12 cellular contexts compared by ENCODE assay signal in the genomic region with DNA sequence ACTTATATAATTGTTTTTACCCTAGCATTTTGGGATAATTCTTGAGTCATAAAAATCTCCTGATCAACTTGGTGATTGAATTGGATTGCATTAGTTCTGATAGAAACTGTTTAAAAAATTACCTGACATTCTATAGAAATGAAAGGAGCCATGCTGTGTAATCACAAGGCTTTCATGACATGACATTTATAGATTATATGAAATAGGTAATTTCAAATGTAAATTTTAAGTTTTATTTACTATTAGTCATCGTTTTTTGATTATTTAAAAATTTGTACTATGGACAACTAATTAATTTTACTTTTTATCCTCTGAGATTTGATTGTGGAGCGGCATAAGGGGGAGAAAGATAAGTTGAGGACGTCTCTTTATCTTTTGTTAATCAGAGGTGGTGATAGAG. TPM values are rescaled to one million over a fixed set of nuclear protein-coding genes. Genes with fewer than 3 reads are reported as not detected.
DNase-seq lines count a peak whose midpoint lies in the region; ATAC-seq, FAIRE-seq and TF ChIP-seq lines count a peak whose summit lies in the region.
"Had no signal": no experiment of that assay in that cellular context is flagged by ENCODE, and none has a peak within 500 bp of the region (broad histone marks: within the 10 kb centered on the region; RNA-seq: fewer than 3 reads in every experiment).

No MANE protein-coding gene starts in this region.

- WGBS in K562 (ENCODE audit: insufficient coverage, low coverage, missing lambda C conversion rate) = 61% methylated on average over 3 of the region's 3 CpGs
- WGBS in thyroid gland, 2 donors = 57 to 58% methylated on average over 3 of the region's 3 CpGs

- peaks cover 83% of the 10 kb centered on the region for H3K4me1 Mint-ChIP-seq in activated T-cell treated with anti-CD3 and anti-CD28 coated beads, Interleukin-2, amount 50 U/mL, for 72 hours (ENCODE audit: low read depth)

- H3K79me2 ChIP-seq in K562 (ENCODE audit: control insufficient read depth, insufficient read depth, low read length) = peaks cover 99% of the 10 kb centered on the region

- H3K36me3 ChIP-seq in K562 (ENCODE audit: control insufficient read depth, insufficient read depth, low read length) (peaks cover 89% of the 10 kb centered on the region), lower lobe of right lung (peaks cover 72% of the 10 kb centered on the region), thyroid gland (peaks cover 20 to 37% of the 10 kb centered on the region in 2 donors)

- H4K20me1 ChIP-seq in K562 (replicated peaks; ENCODE audit: control insufficient read depth, insufficient read depth, low read length) = no peaks in the 10 kb centered on the region

- TF ChIP-seq RAD21 in K562 (CRISPR knock-in tag; conservative IDR thresholded peaks at IDR 0.05 in 1 of 2, IDR thresholded peaks at IDR 0.05 in 1 of 2) = no peak

- CTCF ChIA-PET in K562 (lab: Yijun Ruan, JAX; ENCODE audit: low intra/inter-chr PET ratio) = no interaction called here

- POLR2A ChIA-PET in K562 (lab: Yijun Ruan, JAX) = interaction anchor here (1.0 to 3.4 kb wide), 2 partner anchors 9 to 10 kb away, joined by 4 to 8 read pairs; no protein-coding TSS in a partner anchor

- no peaks in the 10 kb centered on the region for H3K27me3 ChIP-seq in K562 (ENCODE audit: control insufficient read depth in 2 of 2, insufficient read depth in 2 of 2, low read length in 2 of 2)
- no peaks in the 10 kb centered on the region for H3K27me3 ChIP-seq in lower lobe of right lung (ENCODE audit: low read depth)
- no peaks in the 10 kb centered on the region for H3K27me3 ChIP-seq in thyroid gland

- no TSS peak for BruUV-seq in K562 (replicated peaks; lab: Mats Ljungman, UMichigan)

- DNase-seq in activated T-cell treated with anti-CD3 and anti-CD28 coated beads, Interleukin-2, amount 50 U/mL, for 72 hours = no peak
- DNase-seq in activated T-cell treated with anti-CD3 and anti-CD28 coated beads, Interleukin-2, amount 50 U/mL, for 1 hour = no peak
- DNase-seq in K562 (ENCODE audit: extremely low read depth in 1 of 4, low spot score in 3 of 4) (no peak), lower lobe of right lung (no peak), thyroid gland (no peak), KG1 (lab: John Stamatoyannopoulos, UW) (no peak), sciatic nerve (ENCODE audit: low spot score) (no peak)
- DNase-seq: C1 segment of cervical spinal cord, GOT3, naive B cell, NCI-H1930 had no signal

- peak overlapping the region; percentile 82 to 100 for H3K4me3 Mint-ChIP-seq in activated T-cell treated with anti-CD3 and anti-CD28 coated beads, Interleukin-2, amount 50 U/mL, for 72 hours

- TF ChIP-seq EP300 in K562 (IDR thresholded peaks at IDR 0.05; ENCODE audit: low read length) = no peak

- intact Hi-C loops in K562 (cut with micrococcal nuclease) = no loop called here
- intact Hi-C loops in lower lobe of right lung (cut with DNase I) = no loop called here
- intact Hi-C loops in thyroid gland (cut with DNase I) = no loop called here
- intact Hi-C loops in sciatic nerve (cut with DNase I) = no loop called here

- no peaks in the 10 kb centered on the region for H3K27me3 Mint-ChIP-seq in activated T-cell treated with anti-CD3 and anti-CD28 coated beads, Interleukin-2, amount 50 U/mL, for 72 hours (ENCODE audit: low read depth)
- H3K27me3 Mint-ChIP-seq: naive B cell had no signal

- no peak overlapping the region for H3K4me3 ChIP-seq in K562
- H3K4me3 ChIP-seq in lower lobe of right lung = peak overlapping the region; percentile 70
- H3K4me3 ChIP-seq in thyroid gland (replicated peaks in 1 of 3) = no peak overlapping the region

- H3K27ac ChIP-seq in K562 (ENCODE audit: extremely low read depth, low read depth, low read length) (peak overlapping the region; percentile 16; the same call in 1 of the 3 replicates), lower lobe of right lung (peak overlapping the region; percentile 99), thyroid gland (peak overlapping the region; percentile 100)

- TF ChIP-seq POLR2A in K562 (conservative IDR thresholded peaks at IDR 0.05) (no peak), thyroid gland (IDR thresholded peaks at IDR 0.05) (no peak)

- H3K36me3 Mint-ChIP-seq in activated T-cell treated with anti-CD3 and anti-CD28 coated beads, Interleukin-2, amount 50 U/mL, for 72 hours (ENCODE audit: insufficient read depth in 2 of 2) = peaks cover 28 to 76% of the 10 kb centered on the region in 2 donors

- H3K9me3 ChIP-seq in K562 (replicated peaks; ENCODE audit: control insufficient read depth, insufficient read depth, low read depth, low read length) (no peaks in the 10 kb centered on the region), lower lobe of right lung (no peaks in the 10 kb centered on the region), thyroid gland (no peaks in the 10 kb centered on the region)

- H3K9me3 Mint-ChIP-seq in activated T-cell treated with anti-CD3 and anti-CD28 coated beads, Interleukin-2, amount 50 U/mL, for 72 hours = no peaks in the 10 kb centered on the region
- H3K9me3 Mint-ChIP-seq: naive B cell had no signal

- no peak for ATAC-seq in activated T-cell treated with anti-CD3 and anti-CD28 coated beads, Interleukin-2, amount 50 U/mL, for 72 hours (replicated peaks in 1 of 2)
- ATAC-seq in K562 (no peak), lower lobe of right lung (no peak), HG02840 (IDR thresholded peaks at IDR 0.05; ENCODE audit: low FRiP score, unreplicated experiment) (no peak), sciatic nerve (no peak)

- H2AFZ ChIP-seq in K562 (ENCODE audit: low read depth, low read length) = no peak overlapping the region

- H3K9ac ChIP-seq in K562 (ENCODE audit: insufficient read depth in 1 of 2, low read depth in 2 of 2, low read length in 2 of 2) = no peak overlapping the region; a peak in 1 of 4 replicates

- no peak for FAIRE-seq in K562 (lab: Jason Lieb, UNC)

- H3K4me1 ChIP-seq in K562 (replicated peaks in 1 of 2; ENCODE audit: control insufficient read depth in 2 of 2, insufficient read depth in 2 of 2, low read length in 2 of 2) (no peaks in the 10 kb centered on the region), lower lobe of right lung (peaks cover 65% of the 10 kb centered on the region), thyroid gland (peaks cover 14 to 36% of the 10 kb centered on the region in 2 donors)

- H3K9me1 ChIP-seq in K562 (ENCODE audit: control insufficient read depth, insufficient read depth, low read length) = no peaks in the 10 kb centered on the region

- peak overlapping the region; percentile 84 for H3K27ac Mint-ChIP-seq in activated T-cell treated with anti-CD3 and anti-CD28 coated beads, Interleukin-2, amount 50 U/mL, for 72 hours

- H3K4me2 ChIP-seq in K562 (ENCODE audit: insufficient read depth, low read length) = no peak overlapping the region

- TF ChIP-seq CTCF in K562 (IDR thresholded peaks at IDR 0.05 in 2 of 3, conservative IDR thresholded peaks at IDR 0.05 in 1 of 3; ENCODE audit: insufficient read depth in 2 of 3, low read depth in 1 of 3, low read length in 3 of 3) (no peak), lower lobe of right lung (IDR thresholded peaks at IDR 0.05) (no peak), thyroid gland (IDR thresholded peaks at IDR 0.05) (no peak)

- in situ Hi-C loops in K562 (cut with MboI) = no loop called here

TF ChIP-seq in K562, 482 proteins besides CTCF, POLR2A, EP300 and RAD21 (continues in another document):
- TF ChIP-seq ATF1 (CRISPR knock-in tag; IDR thresholded peaks at IDR 0.05) (no peak), ATF1 (tag; IDR thresholded peaks at IDR 0.05) (no peak), ZNF23 (CRISPR knock-in tag; IDR thresholded peaks at IDR 0.05) (no peak), C11orf30 (IDR thresholded peaks at IDR 0.05; ENCODE audit: low read depth) (peak; percentile 71), MAFG (tag; conservative IDR thresholded peaks at IDR 0.05) (peak; percentile 42), KLF10 (CRISPR knock-in tag; IDR thresholded peaks at IDR 0.05) (no peak)

RNA-seq across cellular contexts. Expression of a gene that starts 12.3 kb away (rescaled TPM):
- 100 to 1,000 TPM; 208 to 246 TPM for total RNA-seq in activated T-cell treated with anti-CD3 and anti-CD28 coated beads, Interleukin-2, amount 50 U/mL, for 72 hours
- total RNA-seq in K562 (2011; cell fraction: chromatin; rRNA removed; ENCODE audit: low replicate concordance) = 221 and 585 TPM in 2 replicates
- total RNA-seq in K562 (2011; cell fraction: nucleolus; rRNA removed) = 101 and 147 TPM in 2 replicates
- total RNA-seq in K562 (2011; cell fraction: nucleoplasm; rRNA removed) = 282 and 390 TPM in 2 replicates
- total RNA-seq in K562 (2014; rRNA removed) = 38.9 and 47.3 TPM in 2 replicates
- total RNA-seq in K562 (2014; rRNA removed; fragmentation: Illumina TruSeq; extraction: Trizol) = 59.0 and 66.0 TPM in 2 replicates
- 45.5 and 49.7 TPM in 2 replicates for total RNA-seq in K562 (2015; rRNA removed; fragmentation: Illumina TruSeq; extraction: Trizol)
- total RNA-seq in K562 (2021) = 57.8 and 61.9 TPM in 2 replicates
- 56.2 and 63.4 TPM in 2 replicates for polyA plus RNA-seq in K562 (2011; rRNA removed)
- 32.8 and 58.4 TPM in 2 replicates for polyA plus RNA-seq in K562 (2011; cell fraction: cytosol; rRNA removed)
- 192 and 194 TPM in 2 replicates for polyA plus RNA-seq in K562 (2011; cell fraction: nucleus; rRNA removed)
- 33.7 and 57.7 TPM in 2 replicates for polyA plus RNA-seq in K562 (2012)
- polyA plus RNA-seq in K562 (2014; fragmentation: Illumina TruSeq; extraction: Trizol) = 57.6 and 70.8 TPM in 2 replicates
- 10 to 100 TPM; 50.0 to 53.6 TPM for polyA plus RNA-seq in K562 (2014; fragmentation: Nextera tagmentation; extraction: Ambion mirVana)
- polyA plus RNA-seq in K562 (2014; rRNA removed) = 55.3 and 61.3 TPM in 2 replicates
- 167 and 232 TPM in 2 replicates for polyA minus RNA-seq in K562 (2011; rRNA and poly(A)+ RNA removed)
- 39.1 and 51.9 TPM in 2 replicates for polyA minus RNA-seq in K562 (2011; cell fraction: cytosol; rRNA and poly(A)+ RNA removed)
- polyA minus RNA-seq in K562 (2011; cell fraction: nucleus; rRNA and poly(A)+ RNA removed) = 209 and 435 TPM in 2 replicates
- 158 TPM for total RNA-seq in lower lobe of right lung
- 100 to 1,000 TPM; 149 to 299 (median 213) TPM for total RNA-seq in thyroid gland
- total RNA-seq in sciatic nerve = 167 TPM

Comparison
In these comparisons a context has a peak if more than half of its experiments do, and no peak if none do; other contexts are left out.
1. H3K27ac ChIP-seq: peak in every context shown above with its lines; median percentile 100 in thyroid gland; 99 in lower lobe of right lung; 16 in K562.